ENCODE assay signal across 23 cellular contexts in the genomic region with DNA sequence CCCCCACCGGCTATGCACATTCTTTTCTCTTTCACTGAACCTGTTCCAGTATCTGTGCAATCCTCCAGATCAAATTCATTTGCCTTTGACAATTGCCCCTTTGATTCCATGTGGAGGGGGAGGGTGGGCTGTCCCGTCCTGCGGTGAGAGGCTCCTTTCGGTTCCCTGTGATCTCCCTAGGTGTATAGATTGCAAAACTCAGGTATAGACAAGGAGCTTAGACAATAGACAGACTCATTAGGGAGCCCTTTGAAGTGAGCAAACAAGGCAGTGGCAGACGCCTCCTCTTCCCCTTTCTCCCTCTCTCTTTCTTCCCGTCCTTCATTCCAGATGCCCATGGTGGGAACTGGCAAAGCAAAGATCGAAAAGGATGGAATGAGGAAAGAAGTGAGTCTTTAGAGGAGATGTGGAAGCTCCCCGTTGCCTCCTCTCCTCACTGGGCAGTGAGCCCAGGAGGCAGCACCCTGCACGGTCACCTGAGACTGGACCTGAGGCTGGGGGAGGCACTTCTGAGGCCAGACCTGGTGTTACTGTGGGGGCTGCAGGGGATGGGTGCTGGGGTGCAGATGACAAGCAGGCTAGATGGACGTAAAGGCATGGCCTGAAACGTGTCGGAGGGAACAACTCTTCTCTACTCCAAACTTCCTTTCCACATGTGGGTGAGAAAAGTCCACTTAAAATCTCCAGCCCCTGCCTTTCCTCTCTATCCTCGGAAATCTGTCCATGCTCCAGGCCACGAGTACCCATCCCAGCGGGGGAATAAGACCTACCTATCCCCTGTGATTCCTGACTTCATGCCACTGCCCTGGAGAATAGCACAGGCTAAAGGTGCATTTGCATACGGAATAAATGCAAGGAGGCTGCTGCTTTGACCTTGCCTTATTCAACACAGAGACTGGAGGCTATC.
DNase-seq lines count a peak whose midpoint lies in the region; ATAC-seq and TF ChIP-seq lines count a peak whose summit lies in the region.
"Had no signal": no experiment of that assay in that cellular context is flagged by ENCODE, and none has a peak within 500 bp of the region (broad histone marks: within the 10 kb centered on the region; RNA-seq: fewer than 3 reads in every experiment).

No MANE protein-coding gene starts in this region.

- H3K4me1 Mint-ChIP-seq in Caco-2 (ENCODE audit: low read depth, unreplicated experiment) (peaks cover 18% of the 10 kb centered on the region), HFFc6 (ENCODE audit: low read depth) (no peaks in the 10 kb centered on the region)
- H3K4me1 Mint-ChIP-seq in activated CD4-positive, alpha-beta memory T cell treated with anti-CD3 and anti-CD28 coated beads, Interleukin-2, amount 10 ng/mL, durations not matched to agents 7 days and 5 days = no peaks in the 10 kb centered on the region
- H3K4me1 Mint-ChIP-seq: B cell, CD14-positive monocyte had no signal

- TF ChIP-seq RAD21 in HCT116 (IDR thresholded peaks at IDR 0.05; ENCODE audit: low read depth) (no peak), SK-N-SH (IDR thresholded peaks at IDR 0.05; ENCODE audit: low read length) (no peak)

- peaks cover 11% of the 10 kb centered on the region for H3K36me3 Mint-ChIP-seq in Caco-2 (ENCODE audit: insufficient read depth, unreplicated experiment)
- H3K36me3 Mint-ChIP-seq in HFFc6 (ENCODE audit: low read depth) = no peaks in the 10 kb centered on the region
- H3K36me3 Mint-ChIP-seq in activated CD4-positive, alpha-beta memory T cell treated with anti-CD3 and anti-CD28 coated beads, Interleukin-2, amount 10 ng/mL, durations not matched to agents 7 days and 5 days (ENCODE audit: low read depth) = no peaks in the 10 kb centered on the region
- H3K36me3 Mint-ChIP-seq: CD14-positive monocyte had no signal

- H3K9me2 ChIP-seq in HCT116 (ENCODE audit: insufficient read depth) (no peaks in the 10 kb centered on the region), SK-N-SH (no peaks in the 10 kb centered on the region)

- H4K20me1 ChIP-seq in HCT116 (ENCODE audit: insufficient read depth) (no peaks in the 10 kb centered on the region), SK-N-SH (ENCODE audit: insufficient read depth) (no peaks in the 10 kb centered on the region)

- no peaks in the 10 kb centered on the region for H3F3A ChIP-seq in SK-N-SH (replicated peaks; ENCODE audit: insufficient read depth)

- H3K9ac ChIP-seq in HCT116 (ENCODE audit: low read length) = no peak overlapping the region
- H3K9ac ChIP-seq in SK-N-SH = no peak overlapping the region
- H3K9ac ChIP-seq: GM23248, KMS-11 had no signal

- H3K36me3 ChIP-seq in Caco-2 (ENCODE audit: control insufficient read depth, insufficient read depth, low read length) = no peaks in the 10 kb centered on the region
- H3K36me3 ChIP-seq in HCT116 (ENCODE audit: control insufficient read depth in 1 of 2, insufficient read depth in 2 of 2, low read length in 2 of 2) = no peaks in the 10 kb centered on the region
- H3K36me3 ChIP-seq in SK-N-SH (replicated peaks in 1 of 2; ENCODE audit: control insufficient read depth in 1 of 2, insufficient read depth in 2 of 2, low read length in 1 of 2) = no peaks in the 10 kb centered on the region
- H3K36me3 ChIP-seq: SJSA1 had no signal

- intact Hi-C loops in Caco-2 (cut with micrococcal nuclease; ENCODE audit: unreplicated experiment) = loop anchor here (1.0 to 2.0 kb wide), 6 partner anchors 14 to 280 kb away; no protein-coding TSS in a partner anchor
- intact Hi-C loops in HCT116 (cut with micrococcal nuclease) = no loop called here

- H3K4me1 ChIP-seq in Caco-2 (peaks cover 52% of the 10 kb centered on the region), HCT116 (ENCODE audit: control insufficient read depth in 1 of 2, insufficient read depth in 2 of 2, low read length in 2 of 2) (peaks cover 5 to 19% of the 10 kb centered on the region in 2 experiments; a peak in 3 of 4 replicates), SK-N-SH (ENCODE audit: control insufficient read depth in 1 of 2, insufficient read depth in 2 of 2, low read depth in 1 of 2, low read length in 1 of 2) (no peaks in the 10 kb centered on the region)

- POLR2A ChIA-PET in Caco-2 (lab: Charles Lee) (interaction anchor here (0.5 to 1.2 kb wide), 6 partner anchors 15 to 261 kb away, joined by 3 to 5 read pairs (median 3); partner anchors contain the start of gene FOXQ1), HCT116 (lab: Charles Lee) (no interaction called here), SK-N-SH (lab: Yijun Ruan, JAX) (no interaction called here)
- POLR2A ChIA-PET in activated CD4-positive, alpha-beta memory T cell treated with anti-CD3 and anti-CD28 coated beads, Interleukin-2, amount 10 ng/mL, durations not matched to agents 7 days and 5 days (lab: Charles Lee) = no interaction called here

- no peak overlapping the region for H3K4me3 ChIP-seq in Caco-2 (ENCODE audit: low read depth, low read length)
- H3K4me3 ChIP-seq in HCT116 (replicated peaks in 1 of 2; ENCODE audit: low read depth in 1 of 2, low read length in 2 of 2) = peak overlapping the region in 1 of 2 experiments; percentile 20; a peak in 1 of 4 replicates
- H3K4me3 ChIP-seq in coronary artery = no peak overlapping the region
- H3K4me3 ChIP-seq in SK-N-SH (ENCODE audit: low read depth in 2 of 2, low read length in 1 of 2) = no peak overlapping the region
- H3K4me3 ChIP-seq: GM12878, GM23248, SJSA1 had no signal

- CTCF ChIA-PET in Caco-2 (lab: Charles Lee) (interaction anchor here (0.7 kb wide), 1 partner anchor 213 kb away, joined by 3 read pairs; no protein-coding TSS in a partner anchor), HCT116 (lab: Charles Lee) (no interaction called here), SK-N-SH (lab: Yijun Ruan, JAX) (no interaction called here)
- CTCF ChIA-PET in activated CD4-positive, alpha-beta memory T cell treated with anti-CD3 and anti-CD28 coated beads, Interleukin-2, amount 10 ng/mL, durations not matched to agents 7 days and 5 days (lab: Charles Lee) = no interaction called here

- H3K27ac Mint-ChIP-seq in Caco-2 (ENCODE audit: unreplicated experiment) (no peak overlapping the region), HFFc6 (no peak overlapping the region)
- no peak overlapping the region for H3K27ac Mint-ChIP-seq in activated CD4-positive, alpha-beta memory T cell treated with anti-CD3 and anti-CD28 coated beads, Interleukin-2, amount 10 ng/mL, durations not matched to agents 7 days and 5 days
- H3K27ac Mint-ChIP-seq: B cell, CD14-positive monocyte had no signal

- H3K27me3 ChIP-seq in Caco-2 (replicated peaks; ENCODE audit: control insufficient read depth, insufficient read depth, low read length) (no peaks in the 10 kb centered on the region), HCT116 (ENCODE audit: insufficient read depth, low read length) (no peaks in the 10 kb centered on the region), SK-N-SH (ENCODE audit: insufficient read depth) (peaks cover 21% of the 10 kb centered on the region)

- H3K9me3 Mint-ChIP-seq in Caco-2 (ENCODE audit: unreplicated experiment) (peaks cover 14% of the 10 kb centered on the region), HFFc6 (no peaks in the 10 kb centered on the region)
- no peaks in the 10 kb centered on the region for H3K9me3 Mint-ChIP-seq in activated CD4-positive, alpha-beta memory T cell treated with anti-CD3 and anti-CD28 coated beads, Interleukin-2, amount 10 ng/mL, durations not matched to agents 7 days and 5 days

- TSS peak; percentile 82 for BruUV-seq in Caco-2 (replicated peaks; lab: Mats Ljungman, UMichigan)
- no TSS peak for BruUV-seq in HCT116 (replicated peaks; lab: Mats Ljungman, UMichigan)

- H3K9me3 ChIP-seq in Caco-2 (no peaks in the 10 kb centered on the region), HCT116 (ENCODE audit: control insufficient read depth in 1 of 2, insufficient read depth in 1 of 2, low read depth in 1 of 2, low read length in 2 of 2) (no peaks in the 10 kb centered on the region), SK-N-SH (no peaks in the 10 kb centered on the region)
- H3K9me3 ChIP-seq: SJSA1 had no signal

- H2AFZ ChIP-seq in HCT116 (ENCODE audit: low read depth, low read length, poor library complexity, severe bottlenecking) (no peak overlapping the region), SK-N-SH (ENCODE audit: low read depth) (no peak overlapping the region)
- H2AFZ ChIP-seq: GM23248 had no signal

- 5% methylated on average over 12 of the region's 16 CpGs for WGBS in SK-N-SH (ENCODE audit: low lambda C conversion rate)

- no peaks in the 10 kb centered on the region for H3K27me3 Mint-ChIP-seq in Caco-2 (ENCODE audit: insufficient read depth, unreplicated experiment)
- H3K27me3 Mint-ChIP-seq in HFFc6 (ENCODE audit: insufficient read depth) = peaks cover 2% of the 10 kb centered on the region
- H3K27me3 Mint-ChIP-seq in activated CD4-positive, alpha-beta memory T cell treated with anti-CD3 and anti-CD28 coated beads, Interleukin-2, amount 10 ng/mL, durations not matched to agents 7 days and 5 days = peaks cover 3% of the 10 kb centered on the region

- H3K4me2 ChIP-seq in HCT116 (ENCODE audit: low read length) = peak overlapping the region; percentile 54
- H3K4me2 ChIP-seq in SK-N-SH = no peak overlapping the region
- H3K4me2 ChIP-seq: KMS-11 had no signal

- ATAC-seq in HCT116 (peak; percentile 81), HG02623 (IDR thresholded peaks at IDR 0.05; ENCODE audit: unreplicated experiment) (no peak)
- ATAC-seq: GM12878, Right ventricle myocardium inferior had no signal

- H3K27ac ChIP-seq in HCT116 (ENCODE audit: low read depth, low read length) (0 out of 2 replicates have a peak overlapping the region, but pooled peaks have one; percentile 4), coronary artery (no peak overlapping the region), SK-N-SH (ENCODE audit: low read depth in 2 of 2, low read length in 1 of 2) (no peak overlapping the region)
- H3K27ac ChIP-seq: GM23248, HL-60, KMS-11, SJSA1 had no signal

- TF ChIP-seq CTCF in Caco-2 (IDR thresholded peaks at IDR 0.05; ENCODE audit: insufficient read depth in 1 of 2, low read depth in 1 of 2, low read length in 1 of 2, severe bottlenecking in 1 of 2, unreplicated experiment in 1 of 2) = no peak
- no peak for TF ChIP-seq CTCF in HCT116 (IDR thresholded peaks at IDR 0.05 in 2 of 3, conservative IDR thresholded peaks at IDR 0.05 in 1 of 3; ENCODE audit: borderline replicate concordance in 1 of 3, insufficient read depth in 1 of 3, low read depth in 2 of 3, low read length in 2 of 3)
- no peak for TF ChIP-seq CTCF in coronary artery (IDR thresholded peaks at IDR 0.05)
- no peak for TF ChIP-seq CTCF in HFFc6 (IDR thresholded peaks at IDR 0.05)
- no peak for TF ChIP-seq CTCF in SK-N-SH (IDR thresholded peaks at IDR 0.05)

- RAD21 ChIA-PET in HCT116 (lab: Charles Lee; ENCODE audit: low non-redundant PET in 1 of 2, low total read pairs in 2 of 2, uncharacterized antibody in 2 of 2, unreplicated experiment in 2 of 2) = no interaction called here

- no peak for TF ChIP-seq POLR2A in HCT116 (IDR thresholded peaks at IDR 0.05; ENCODE audit: borderline replicate concordance, extremely low read depth, insufficient read depth, insufficient read length)

- no peaks in the 10 kb centered on the region for H3K79me2 ChIP-seq in HCT116 (ENCODE audit: insufficient read depth, low read length)
- H3K79me2 ChIP-seq in SK-N-SH (ENCODE audit: insufficient read depth) = no peaks in the 10 kb centered on the region

- H3K4me3 Mint-ChIP-seq in Caco-2 (ENCODE audit: unreplicated experiment) (no peak overlapping the region), HFFc6 (no peak overlapping the region)
- no peak overlapping the region for H3K4me3 Mint-ChIP-seq in activated CD4-positive, alpha-beta memory T cell treated with anti-CD3 and anti-CD28 coated beads, Interleukin-2, amount 10 ng/mL, durations not matched to agents 7 days and 5 days
- H3K4me3 Mint-ChIP-seq: B cell, CD14-positive monocyte had no signal

- no peak for TF ChIP-seq EP300 in SK-N-SH (IDR thresholded peaks at IDR 0.05; ENCODE audit: borderline replicate concordance in 1 of 2, low read depth in 1 of 2, low read length in 1 of 2)

- peak; percentile 93 for DNase-seq in Caco-2
- DNase-seq in HCT116 (ENCODE audit: low read depth, low spot score) = peak; percentile 41
- DNase-seq in coronary artery (ENCODE audit: low spot score) = peak; percentile 12
- peak; percentile 8 for DNase-seq in mucosa of gallbladder (ENCODE audit: low spot score)
- no peak for DNase-seq in HFFc6
- DNase-seq in activated CD4-positive, alpha-beta memory T cell treated with anti-CD3 and anti-CD28 coated beads, Interleukin-2, amount 10 ng/mL, durations not matched to agents 7 days and 5 days = no peak
- no peak for DNase-seq in SK-N-SH
- DNase-seq: EL, GM23248, NCI-H1105, NCI-H146, NCI-H2029, NCI-H226, NCI-H510A treated with DMSO at 0.1 percent for 48 hours, NCI-H82 had no signal

Comparison
In these comparisons a context has a peak if more than half of its experiments do, and no peak if none do; other contexts are left out.
1. DNase-seq: peak in Caco-2 (2 of 2), HCT116 (single experiment), coronary artery (single experiment) and mucosa of gallbladder (single experiment); none in HFFc6 (single experiment), activated CD4-positive, alpha-beta memory T cell treated with anti-CD3 and anti-CD28 coated beads, Interleukin-2, amount 10 ng/mL, durations not matched to agents 7 days and 5 days (single experiment) and SK-N-SH (single experiment).